Comparison of ENCODE assay signal across 9 cellular contexts in genomic region chr17:81291662-81292061, GRCh38. TPM values are rescaled to one million over a fixed set of nuclear protein-coding genes. Genes with fewer than 3 reads are reported as not detected.
DNase-seq lines count a peak whose midpoint lies in the region; ATAC-seq and TF ChIP-seq lines count a peak whose summit lies in the region.
"Had no signal": no experiment of that assay in that cellular context is flagged by ENCODE, and none has a peak within 500 bp of the region (broad histone marks: within the 10 kb centered on the region; RNA-seq: fewer than 3 reads in every experiment).

No MANE protein-coding gene starts in this region.

- H3K9me3 Mint-ChIP-seq in activated naive CD4-positive, alpha-beta T cell treated with anti-CD3 and anti-CD28 coated beads, Interleukin-2, amount 10 ng/mL, durations not matched to agents 7 days and 5 days, result no peaks in the 10 kb centered on the region

- ATAC-seq in gastrocnemius medialis (peak; percentile 53 to 59), GM21447 (IDR thresholded peaks at IDR 0.05; ENCODE audit: unreplicated experiment) (no peak)

- H3K27me3 ChIP-seq in SJCRH30 (no peaks in the 10 kb centered on the region), gastrocnemius medialis (no peaks in the 10 kb centered on the region)

- peak overlapping the region; percentile 8 for H3K4me3 Mint-ChIP-seq in activated naive CD4-positive, alpha-beta T cell treated with anti-CD3 and anti-CD28 coated beads, Interleukin-2, amount 10 ng/mL, durations not matched to agents 7 days and 5 days

- TF ChIP-seq POLR2A in gastrocnemius medialis (IDR thresholded peaks at IDR 0.05), result no peak

- CTCF ChIA-PET in activated naive CD4-positive, alpha-beta T cell treated with anti-CD3 and anti-CD28 coated beads, Interleukin-2, amount 10 ng/mL, durations not matched to agents 7 days and 5 days (lab: Charles Lee), result interaction anchor here (0.6 to 4.4 kb wide), 7 partner anchors 31 to 309 kb away, joined by 3 to 26 read pairs (median 3); no protein-coding TSS in a partner anchor

- peaks cover 65% of the 10 kb centered on the region for H3K4me1 Mint-ChIP-seq in activated naive CD4-positive, alpha-beta T cell treated with anti-CD3 and anti-CD28 coated beads, Interleukin-2, amount 10 ng/mL, durations not matched to agents 7 days and 5 days

- DNase-seq in COLO668 (lab: John Stamatoyannopoulos, UW; ENCODE audit: unreplicated experiment) (peak; percentile 54), HFF-Myc (ENCODE audit: extremely low read depth, low read depth) (no peak), SJCRH30 (peak; percentile 67 to 75), cardiac septum (ENCODE audit: low spot score) (peak; percentile 86), gastrocnemius medialis (peak; percentile 54 to 78), dedifferentiated amniotic fluid mesenchymal stem cell (ENCODE audit: extremely low spot score) (no peak)
- peak; percentile 81 for DNase-seq in activated naive CD4-positive, alpha-beta T cell treated with anti-CD3 and anti-CD28 coated beads, Interleukin-2, amount 10 ng/mL, durations not matched to agents 7 days and 5 days

- H3K9me3 ChIP-seq in SJCRH30 (replicated peaks) (no peaks in the 10 kb centered on the region), gastrocnemius medialis (no peaks in the 10 kb centered on the region)

- peak overlapping the region; percentile 45 for H3K27ac Mint-ChIP-seq in activated naive CD4-positive, alpha-beta T cell treated with anti-CD3 and anti-CD28 coated beads, Interleukin-2, amount 10 ng/mL, durations not matched to agents 7 days and 5 days

- no peaks in the 10 kb centered on the region for H3K36me3 ChIP-seq in SJCRH30
- H3K36me3 ChIP-seq in gastrocnemius medialis, result peaks cover 0 to 17% of the 10 kb centered on the region in 2 donors

- peaks cover 38% of the 10 kb centered on the region for H3K36me3 Mint-ChIP-seq in activated naive CD4-positive, alpha-beta T cell treated with anti-CD3 and anti-CD28 coated beads, Interleukin-2, amount 10 ng/mL, durations not matched to agents 7 days and 5 days

- no peak overlapping the region for H3K4me3 ChIP-seq in HFF-Myc (replicated peaks; ENCODE audit: low read depth, low read length)
- H3K4me3 ChIP-seq in SJCRH30, result no peak overlapping the region
- H3K4me3 ChIP-seq in gastrocnemius medialis, result no peak overlapping the region
- H3K4me3 ChIP-seq: SK-N-MC had no signal

- no peaks in the 10 kb centered on the region for H3K27me3 Mint-ChIP-seq in activated naive CD4-positive, alpha-beta T cell treated with anti-CD3 and anti-CD28 coated beads, Interleukin-2, amount 10 ng/mL, durations not matched to agents 7 days and 5 days

- TF ChIP-seq CTCF in HFF-Myc (IDR thresholded peaks at IDR 0.05; ENCODE audit: low read depth, low read length, missing control alignments) (peak; percentile 68), gastrocnemius medialis (IDR thresholded peaks at IDR 0.05 in 4 of 5, conservative IDR thresholded peaks at IDR 0.05 in 1 of 5) (peak; percentile 64 to 93 (median 88))

- in situ Hi-C loops in gastrocnemius medialis (cut with MboI; ENCODE audit: low sequenced_read_pairs in 4 of 4), result loop anchor here in 3 of 4 donors (5.0 to 10.0 kb wide), 3 partner anchors 103 to 193 kb away; partner anchors contain the start of gene BAHCC1 (in 1 of the 3)

- no peak overlapping the region for H3K27ac ChIP-seq in SJCRH30
- peak overlapping the region in 3 of 4 donors; percentile 37 to 94 (median 55) for H3K27ac ChIP-seq in gastrocnemius medialis
- H3K27ac ChIP-seq: SK-N-MC had no signal

- intact Hi-C loops in cardiac septum (cut with DNase I), result loop anchor here (5.0 kb wide), 2 partner anchors 101 to 191 kb away; no protein-coding TSS in a partner anchor
- intact Hi-C loops in gastrocnemius medialis (cut with DNase I; ENCODE audit: low total_unique reads), result loop anchor here (1.0 to 2.0 kb wide), 2 partner anchors 137 to 193 kb away; no protein-coding TSS in a partner anchor

- peaks cover 26% of the 10 kb centered on the region for H3K4me1 ChIP-seq in SJCRH30
- peaks cover 25 to 27% of the 10 kb centered on the region in 2 donors for H3K4me1 ChIP-seq in gastrocnemius medialis

RNA-seq across cellular contexts. Expression of gene SLC38A10, which starts 3.4 kb away (rescaled TPM):
- total RNA-seq in SJCRH30 (2014; rRNA removed; shearing (Covaris generic)), result 97.0 and 99.8 TPM in 2 replicates
- 36.0 TPM for total RNA-seq in cardiac septum
- total RNA-seq in gastrocnemius medialis, result 10 to 100 TPM; 24.5 to 56.5 (median 28.8) TPM

RNA-seq across cellular contexts. Expression of gene NDUFAF8, which starts 52.5 kb away (rescaled TPM):
- total RNA-seq in SJCRH30 (2014; rRNA removed; shearing (Covaris generic)), result 129 and 132 TPM in 2 replicates
- total RNA-seq in cardiac septum (61.0 TPM), gastrocnemius medialis (100 to 1,000 TPM in 1 of 4 donors, 10 to 100 TPM in 3; 39.4 to 700 (median 74.5) TPM)

RNA-seq across cellular contexts. Expression of gene TEPSIN, which starts 52.8 kb away (rescaled TPM):
- total RNA-seq in SJCRH30 (2014; rRNA removed; shearing (Covaris generic)), result 21.5 and 29.3 TPM in 2 replicates
- total RNA-seq in cardiac septum (12.6 TPM), gastrocnemius medialis (10 to 100 TPM; 15.5 to 32.9 (median 24.3) TPM)

Comparison
In these comparisons a context has a peak if more than half of its experiments do, and no peak if none do; other contexts are left out.
1. DNase-seq: peak in COLO668 (single experiment), SJCRH30 (2 of 2), activated naive CD4-positive, alpha-beta T cell treated with anti-CD3 and anti-CD28 coated beads, Interleukin-2, amount 10 ng/mL, durations not matched to agents 7 days and 5 days (single experiment), cardiac septum (single experiment) and gastrocnemius medialis (2 of 2); none in HFF-Myc (single experiment) and dedifferentiated amniotic fluid mesenchymal stem cell (single experiment).